ENCODE assay signal across 8 cellular contexts in genomic region chrX:129777218-129777768, GRCh38. TPM values are rescaled to one million over a fixed set of nuclear protein-coding genes. Genes with fewer than 3 reads are reported as not detected.
DNase-seq lines count a peak whose midpoint lies in the region; ATAC-seq and TF ChIP-seq lines count a peak whose summit lies in the region.

No MANE protein-coding gene starts in this region.

- H3K4me1 Mint-ChIP-seq in T-helper 1 cell treated with Interleukin-12 subunit alpha and Interleukin-12 subunit beta and Interleukin-4 antibody, amounts not matched to agents 30 μg/mL and 1 μg/mL, for 36 hours (ENCODE audit: low read depth), result peaks cover 39% of the 10 kb centered on the region
- H3K4me1 Mint-ChIP-seq in natural killer cell treated with Interleukin-12 subunit alpha and Interleukin-12 subunit beta and Interleukin-15 and Interleukin-18, amount 100 ng/mL, for 72 hours (ENCODE audit: low read depth in 2 of 2), result peaks cover 49 to 59% of the 10 kb centered on the region in 2 donors

- no peak overlapping the region for H2BK5ac ChIP-seq in mesendoderm (ENCODE audit: low read length)

- no peak overlapping the region for H3K4ac ChIP-seq in mesendoderm (ENCODE audit: low read depth, low read length)

- peak overlapping the region; percentile 81 for H3K4me3 Mint-ChIP-seq in T-helper 1 cell treated with Interleukin-12 subunit alpha and Interleukin-12 subunit beta and Interleukin-4 antibody, amounts not matched to agents 30 μg/mL and 1 μg/mL, for 36 hours
- H3K4me3 Mint-ChIP-seq in natural killer cell treated with Interleukin-12 subunit alpha and Interleukin-12 subunit beta and Interleukin-15 and Interleukin-18, amount 100 ng/mL, for 72 hours, result peak overlapping the region; percentile 95

- no peak overlapping the region for H3K23ac ChIP-seq in mesendoderm (ENCODE audit: low read length)

- no peaks in the 10 kb centered on the region for H3K9me3 Mint-ChIP-seq in T-helper 1 cell treated with Interleukin-12 subunit alpha and Interleukin-12 subunit beta and Interleukin-4 antibody, amounts not matched to agents 30 μg/mL and 1 μg/mL, for 36 hours
- peaks cover 5% of the 10 kb centered on the region for H3K9me3 Mint-ChIP-seq in natural killer cell treated with Interleukin-12 subunit alpha and Interleukin-12 subunit beta and Interleukin-15 and Interleukin-18, amount 100 ng/mL, for 72 hours

- H3K79me1 ChIP-seq in mesendoderm (ENCODE audit: low read length), result no peaks in the 10 kb centered on the region

- no peak overlapping the region for H2BK15ac ChIP-seq in mesendoderm (replicated peaks; ENCODE audit: low read depth)

- peak overlapping the region; percentile 26 for H3K27ac ChIP-seq in angular gyrus (ENCODE audit: low read depth, low read length)
- no peak overlapping the region for H3K27ac ChIP-seq in mesendoderm (ENCODE audit: low read depth, low read length)

- H3K4me3 ChIP-seq in mesendoderm (ENCODE audit: low read length), result no peak overlapping the region

- H3K9ac ChIP-seq in mesendoderm (ENCODE audit: low read length), result no peak overlapping the region

- no peak overlapping the region for H2BK120ac ChIP-seq in mesendoderm (ENCODE audit: low read depth, low read length)

- no peak overlapping the region for H4K5ac ChIP-seq in mesendoderm (ENCODE audit: low read length)

- no peaks in the 10 kb centered on the region for H3K27me3 Mint-ChIP-seq in T-helper 1 cell treated with Interleukin-12 subunit alpha and Interleukin-12 subunit beta and Interleukin-4 antibody, amounts not matched to agents 30 μg/mL and 1 μg/mL, for 36 hours (ENCODE audit: low read depth)
- H3K27me3 Mint-ChIP-seq in natural killer cell treated with Interleukin-12 subunit alpha and Interleukin-12 subunit beta and Interleukin-15 and Interleukin-18, amount 100 ng/mL, for 72 hours, result no peaks in the 10 kb centered on the region

- H3K18ac ChIP-seq in mesendoderm (ENCODE audit: low read length), result no peak overlapping the region

- WGBS in mesendoderm (ENCODE audit: extremely low coverage, insufficient coverage, low lambda C conversion rate), result no CpG with 5 or more reads among the region's 27 CpGs

- no peak overlapping the region for H3K56ac ChIP-seq in mesendoderm (ENCODE audit: low read length)

- ATAC-seq in HG02981 (IDR thresholded peaks at IDR 0.05; ENCODE audit: unreplicated experiment) (peak; percentile 16), HG02973 (IDR thresholded peaks at IDR 0.05; ENCODE audit: unreplicated experiment) (no peak)
- ATAC-seq in natural killer cell treated with Interleukin-12 subunit alpha and Interleukin-12 subunit beta and Interleukin-15 and Interleukin-18, amount 100 ng/mL, for 72 hours, result peak; percentile 43 to 53

- no peak overlapping the region for H2AK5ac ChIP-seq in mesendoderm (ENCODE audit: low read length)

- no peak overlapping the region for H4K8ac ChIP-seq in mesendoderm (ENCODE audit: low read depth, low read length)

- no peaks in the 10 kb centered on the region for H3K27me3 ChIP-seq in mesendoderm (ENCODE audit: insufficient read depth, low read length, poor library complexity)

- no peaks in the 10 kb centered on the region for H3K79me2 ChIP-seq in mesendoderm (ENCODE audit: control insufficient read depth, insufficient read depth, low read length)

- peak; percentile 89 for DNase-seq in natural killer cell treated with Interleukin-12 subunit alpha and Interleukin-12 subunit beta and Interleukin-15 and Interleukin-18, amount 100 ng/mL, for 72 hours (ENCODE audit: low spot score)
- no peak for DNase-seq in NCI-H2171 treated with DMSO at 0.1 percent for 48 hours (lab: John Stamatoyannopoulos, UW)
- no peak for DNase-seq in mesendoderm

- TF ChIP-seq POLR2A in GM10847 (IDR thresholded peaks at IDR 0.05; ENCODE audit: extremely low read depth, insufficient read length), result peak; percentile 43

- peak overlapping the region; percentile 93 for H3K27ac Mint-ChIP-seq in T-helper 1 cell treated with Interleukin-12 subunit alpha and Interleukin-12 subunit beta and Interleukin-4 antibody, amounts not matched to agents 30 μg/mL and 1 μg/mL, for 36 hours
- H3K27ac Mint-ChIP-seq in natural killer cell treated with Interleukin-12 subunit alpha and Interleukin-12 subunit beta and Interleukin-15 and Interleukin-18, amount 100 ng/mL, for 72 hours, result peak overlapping the region; percentile 91 to 96

- peaks cover 28% of the 10 kb centered on the region for H3K36me3 Mint-ChIP-seq in T-helper 1 cell treated with Interleukin-12 subunit alpha and Interleukin-12 subunit beta and Interleukin-4 antibody, amounts not matched to agents 30 μg/mL and 1 μg/mL, for 36 hours (ENCODE audit: low read depth)
- H3K36me3 Mint-ChIP-seq in natural killer cell treated with Interleukin-12 subunit alpha and Interleukin-12 subunit beta and Interleukin-15 and Interleukin-18, amount 100 ng/mL, for 72 hours, result no peaks in the 10 kb centered on the region

- no peak overlapping the region for H3K4me2 ChIP-seq in mesendoderm (ENCODE audit: low read length)

- no peaks in the 10 kb centered on the region for H3K36me3 ChIP-seq in mesendoderm (ENCODE audit: control insufficient read depth, insufficient read depth, low read length)

- H3K4me1 ChIP-seq in mesendoderm (ENCODE audit: control insufficient read depth, low read depth, low read length), result no peaks in the 10 kb centered on the region

RNA-seq across cellular contexts. Expression of gene SASH3, which starts 2.5 kb away (rescaled TPM):
- 100 to 1,000 TPM; 243 to 317 TPM for total RNA-seq in natural killer cell treated with Interleukin-12 subunit alpha and Interleukin-12 subunit beta and Interleukin-15 and Interleukin-18, amount 100 ng/mL, for 72 hours
- not detected for polyA plus RNA-seq in mesendoderm (2013, experiment 1 of 2)
- polyA plus RNA-seq in mesendoderm (2013, experiment 2 of 2), result not detected

RNA-seq across cellular contexts. Expression of gene XPNPEP2, which starts 38.5 kb away (rescaled TPM):
- under 1 TPM; 0.14 to 0.55 TPM for total RNA-seq in natural killer cell treated with Interleukin-12 subunit alpha and Interleukin-12 subunit beta and Interleukin-15 and Interleukin-18, amount 100 ng/mL, for 72 hours
- 0.22 TPM for polyA plus RNA-seq in mesendoderm (2013, experiment 1 of 2)
- 0.10 TPM for polyA plus RNA-seq in mesendoderm (2013, experiment 2 of 2)
